In the genomic region with DNA sequence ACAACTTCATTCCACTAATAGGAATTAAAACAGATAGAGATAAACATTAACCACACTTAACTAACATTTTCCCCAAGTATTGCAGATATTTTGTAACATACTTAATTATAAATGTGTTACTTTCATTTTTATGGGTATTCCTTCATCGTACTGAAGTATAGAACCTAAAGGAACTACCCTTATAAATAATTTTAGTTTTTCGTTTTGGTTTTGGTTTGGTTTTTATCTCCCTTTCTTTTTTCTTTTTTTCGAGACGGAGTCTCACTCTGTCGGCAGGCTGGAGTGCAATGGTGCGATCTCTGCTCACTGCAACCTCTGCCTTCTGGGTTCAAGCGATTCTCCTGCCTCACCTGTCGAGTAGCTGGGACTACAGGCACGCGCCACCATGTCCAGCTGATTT, we compare ENCODE assay signal across 1 cellular context.
TF ChIP-seq lines count a peak whose summit lies in the region.

No MANE protein-coding gene starts in this region.

TF ChIP-seq in HCT116, 20 proteins besides CTCF, POLR2A, EP300 and RAD21:
- no peak for TF ChIP-seq SP1 (IDR thresholded peaks at IDR 0.05; ENCODE audit: low read depth)
- no peak for TF ChIP-seq TCF7L2 (IDR thresholded peaks at IDR 0.05; ENCODE audit: borderline replicate concordance, extremely low read depth, insufficient read depth, insufficient read length)
- TF ChIP-seq, protein P1, sequence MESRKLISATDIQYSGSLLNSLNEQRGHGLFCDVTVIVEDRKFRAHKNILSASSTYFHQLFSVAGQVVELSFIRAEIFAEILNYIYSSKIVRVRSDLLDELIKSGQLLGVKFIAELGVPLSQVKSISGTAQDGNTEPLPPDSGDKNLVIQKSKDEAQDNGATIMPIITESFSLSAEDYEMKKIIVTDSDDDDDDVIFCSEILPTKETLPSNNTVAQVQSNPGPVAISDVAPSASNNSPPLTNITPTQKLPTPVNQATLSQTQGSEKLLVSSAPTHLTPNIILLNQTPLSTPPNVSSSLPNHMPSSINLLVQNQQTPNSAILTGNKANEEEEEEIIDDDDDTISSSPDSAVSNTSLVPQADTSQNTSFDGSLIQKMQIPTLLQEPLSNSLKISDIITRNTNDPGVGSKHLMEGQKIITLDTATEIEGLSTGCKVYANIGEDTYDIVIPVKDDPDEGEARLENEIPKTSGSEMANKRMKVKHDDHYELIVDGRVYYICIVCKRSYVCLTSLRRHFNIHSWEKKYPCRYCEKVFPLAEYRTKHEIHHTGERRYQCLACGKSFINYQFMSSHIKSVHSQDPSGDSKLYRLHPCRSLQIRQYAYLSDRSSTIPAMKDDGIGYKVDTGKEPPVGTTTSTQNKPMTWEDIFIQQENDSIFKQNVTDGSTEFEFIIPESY (IDR thresholded peaks at IDR 0.05; ENCODE audit: extremely low read depth, insufficient replicate concordance, low read length) = no peak
- TF ChIP-seq FOSL1 (IDR thresholded peaks at IDR 0.05; ENCODE audit: low read depth) = no peak
- TF ChIP-seq EGR1 (IDR thresholded peaks at IDR 0.05; ENCODE audit: low read depth) = no peak
- no peak for TF ChIP-seq ZFX (IDR thresholded peaks at IDR 0.05)
- TF ChIP-seq CEBPB (IDR thresholded peaks at IDR 0.05; ENCODE audit: low read depth) = no peak
- TF ChIP-seq ELF1 (IDR thresholded peaks at IDR 0.05; ENCODE audit: borderline replicate concordance, low read depth) = no peak
- no peak for TF ChIP-seq SRF (IDR thresholded peaks at IDR 0.05; ENCODE audit: low read depth)
- no peak for TF ChIP-seq POLR2AphosphoS5 (IDR thresholded peaks at IDR 0.05; ENCODE audit: low read depth, low read length)
